ENCODE assay signal across 1 cellular context in the genomic region with DNA sequence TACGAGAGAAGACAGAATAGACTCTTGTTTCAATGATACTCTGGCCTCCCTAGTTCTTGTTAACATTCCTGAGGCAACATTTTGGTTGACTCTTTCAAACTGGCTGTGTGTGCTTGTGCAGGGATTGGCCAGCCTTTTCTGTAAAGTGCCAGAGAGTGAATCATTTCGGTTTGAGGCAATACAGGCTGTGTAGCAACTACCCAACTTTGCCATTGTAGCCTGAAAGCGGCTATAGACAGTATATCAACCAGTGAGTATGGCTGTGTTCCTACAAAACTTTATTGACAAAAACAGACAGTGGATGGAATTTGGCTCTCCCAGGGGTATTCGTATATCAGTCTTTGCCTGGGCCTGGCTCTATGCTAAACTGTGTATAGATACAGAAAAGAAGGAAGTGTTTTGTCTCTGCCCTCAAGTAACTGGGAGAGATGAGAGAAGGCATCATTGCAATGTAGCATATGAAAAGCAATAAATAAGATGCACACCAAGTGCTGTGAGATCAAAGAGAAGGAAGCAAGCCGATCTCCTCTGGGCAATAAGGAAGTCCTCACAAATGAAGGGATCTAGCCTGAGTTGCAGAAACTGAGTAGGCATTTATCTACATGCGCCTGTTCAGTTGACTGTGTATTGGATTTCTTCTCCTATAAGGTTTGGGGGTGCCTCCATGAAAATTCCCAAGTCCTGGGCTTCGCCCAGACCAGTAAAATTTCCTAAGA.
TF ChIP-seq lines count a peak whose summit lies in the region.

No MANE protein-coding gene starts in this region.

TF ChIP-seq in HepG2, 621 proteins besides CTCF, POLR2A, EP300 and RAD21:
- TF ChIP-seq ZBTB40 (IDR thresholded peaks at IDR 0.05): 0 out of 2 replicates have a peak, but pooled peaks have one; percentile 7
- peak; percentile 66; the same call in 1 of the 2 replicates for TF ChIP-seq ZBTB40 (CRISPR knock-in tag; IDR thresholded peaks at IDR 0.05)
- no peak for TF ChIP-seq GABPB1 (CRISPR knock-in tag; IDR thresholded peaks at IDR 0.05)
